Comparison of ENCODE assay signal across 27 cellular contexts in genomic region chr16:57979006-57979585, GRCh38. TPM values are rescaled to one million over a fixed set of nuclear protein-coding genes. Genes with fewer than 3 reads are reported as not detected.
"Had no signal": no experiment of that assay in that cellular context is flagged by ENCODE, and none has a peak within 500 bp of the region (broad histone marks: within the 10 kb centered on the region; RNA-seq: fewer than 3 reads in every experiment).

No MANE protein-coding gene starts in this region.

- DNase-seq: activated CD4-positive, alpha-beta T cell treated with anti-CD3 and anti-CD28 coated beads for 48 hours; activated CD4-positive, alpha-beta T cell treated with anti-CD3 and anti-CD28 coated beads, Interleukin-2, amount 50 U/mL, for 4 hours; activated CD4-positive, CD25-positive, alpha-beta regulatory T cell treated with anti-CD3 and anti-CD28 coated beads, Interleukin-2, amount 50 U/mL, for 72 hours; activated CD8-positive, alpha-beta memory T cell treated with anti-CD3 and anti-CD28 coated beads, Interleukin-2, amount 50 U/mL, for 48 hours; activated CD8-positive, alpha-beta T cell treated with anti-CD3 and anti-CD28 coated beads, Interleukin-2, amount 10 ng/mL, durations not matched to agents 7 days and 5 days; activated naive CD4-positive, alpha-beta T cell treated with anti-CD3 and anti-CD28 coated beads, Interleukin-2, amount 50 U/mL, for 16 hours; activated naive CD8-positive, alpha-beta T cell treated with anti-CD3 and anti-CD28 coated beads, Interleukin-2, amount 10 ng/mL, durations not matched to agents 7 days and 5 days; activated T-cell treated with anti-CD3 and anti-CD28 coated beads, Interleukin-2, amount 50 U/mL, for 1 hour; body of pancreas; NCI-H1092; NCI-H1417 treated with DMSO at 0.1 percent for 48 hours; NCI-H1694; NCI-H2029; NCI-H2107; NCI-H2171 treated with DMSO at 0.1 percent for 48 hours; NCI-H345; NCI-H510A; OCI-M1; RPMI8226; SHP77 had no signal

- H3K4me1 ChIP-seq: ascending aorta, SJSA1 had no signal

- H3K4me3 ChIP-seq: ascending aorta, body of pancreas, SJSA1 had no signal

- ATAC-seq: activated CD8-positive, alpha-beta T cell treated with anti-CD3 and anti-CD28 coated beads, Interleukin-2, amount 10 ng/mL, durations not matched to agents 7 days and 5 days; body of pancreas; Panc1; SK-N-SH treated with all-trans-retinoic acid at 6 μM for 48 hours; WTC11 had no signal

- H3K36me3 ChIP-seq: ascending aorta, SJSA1 had no signal

- H3K27me3 ChIP-seq: ascending aorta, body of pancreas, SJSA1 had no signal

- H3K4me2 ChIP-seq: KMS-11 had no signal

- H3K27ac ChIP-seq: ascending aorta, body of pancreas, KMS-11, SJSA1 had no signal

- H3K9me3 ChIP-seq: ascending aorta, body of pancreas, SJSA1 had no signal

- H3K9ac ChIP-seq: KMS-11 had no signal

RNA-seq across cellular contexts. Expression of gene CNGB1, which starts 8.2 kb away (rescaled TPM):
- total RNA-seq: activated CD8-positive, alpha-beta T cell treated with anti-CD3 and anti-CD28 coated beads, Interleukin-2, amount 10 ng/mL, durations not matched to agents 7 days and 5 days; activated naive CD8-positive, alpha-beta T cell treated with anti-CD3 and anti-CD28 coated beads, Interleukin-2, amount 10 ng/mL, durations not matched to agents 7 days and 5 days; ascending aorta; body of pancreas; MCF 10A; WTC11 had no signal
